18 cellular contexts compared by ENCODE assay signal in the genomic region with DNA sequence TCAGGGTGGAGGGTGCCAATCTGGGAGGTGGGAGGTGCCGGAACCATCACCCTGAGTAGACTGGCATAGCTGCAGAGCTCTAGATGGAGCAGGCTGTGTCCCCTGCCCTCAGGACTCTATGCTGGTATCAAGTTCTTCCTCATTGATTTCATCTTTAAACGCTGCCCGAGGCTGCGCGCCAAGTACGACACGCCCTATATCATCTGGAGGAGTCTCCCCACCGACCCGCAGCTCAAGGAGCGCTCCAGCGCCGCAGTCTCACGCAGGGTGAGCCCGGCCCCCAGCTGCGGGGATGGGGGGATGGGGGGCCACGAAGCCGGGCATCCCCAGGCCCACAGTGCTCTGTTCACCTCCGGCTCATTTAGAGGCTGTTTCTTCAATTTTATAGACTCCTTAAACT. TPM values are rescaled to one million over a fixed set of nuclear protein-coding genes. Genes with fewer than 3 reads are reported as not detected.
DNase-seq lines count a peak whose midpoint lies in the region; TF ChIP-seq lines count a peak whose summit lies in the region.
"Had no signal": no experiment of that assay in that cellular context is flagged by ENCODE, and none has a peak within 500 bp of the region (broad histone marks: within the 10 kb centered on the region; RNA-seq: fewer than 3 reads in every experiment).

No MANE protein-coding gene starts in this region.

- peaks cover 0 to 29% (median 0%) of the 10 kb centered on the region in 11 experiments; a peak in 6 of 22 replicates for H3K27me3 ChIP-seq in BLaER1 treated with 17β-estradiol and CSF1 and Interleukin-3, amounts not matched to agents 10 nM and 100 nM
- H3K27me3 ChIP-seq: brain microvascular endothelial cell had no signal

- H3K9me3 ChIP-seq in BLaER1 treated with 17β-estradiol and CSF1 and Interleukin-3, amounts not matched to agents 10 nM and 100 nM (replicated peaks in 1 of 11) = 0 out of 22 replicates have a peak, but pooled peaks cover 0 to 1% (median 0%) of the 10 kb centered on the region in 11 experiments
- H3K9me3 ChIP-seq in OCI-LY7 (ENCODE audit: low read length) = no peaks in the 10 kb centered on the region
- H3K9me3 ChIP-seq: Caco-2 had no signal

- H3K9ac ChIP-seq in BLaER1 treated with 17β-estradiol and CSF1 and Interleukin-3, amounts not matched to agents 10 nM and 100 nM = peak overlapping the region in 8 of 11 experiments; percentile 12 to 80 (median 68); a peak in 12 of 22 replicates

- H3K4me3 ChIP-seq in AG10803 (ENCODE audit: low read length) (no peak overlapping the region), OCI-LY7 (ENCODE audit: low read depth, low read length, poor library complexity, severe bottlenecking) (no peak overlapping the region), fibroblast of mammary gland (ENCODE audit: control insufficient read depth, low read depth, low read length) (no peak overlapping the region)
- peak overlapping the region in 1 of 10 experiments; percentile 61; a peak in 2 of 20 replicates for H3K4me3 ChIP-seq in BLaER1 treated with 17β-estradiol and CSF1 and Interleukin-3, amounts not matched to agents 10 nM and 100 nM
- H3K4me3 ChIP-seq: skin epidermis had no signal

- no peaks in the 10 kb centered on the region for H3K9me2 ChIP-seq in OCI-LY7 (ENCODE audit: insufficient read depth, low read length)

- intact Hi-C loops in OCI-LY7 (cut with micrococcal nuclease; ENCODE audit: unreplicated experiment) = no loop called here

- H3K36me3 ChIP-seq in BLaER1 treated with 17β-estradiol and CSF1 and Interleukin-3, amounts not matched to agents 10 nM and 100 nM = peaks cover 11 to 65% (median 49%) of the 10 kb centered on the region in 11 experiments; a peak in 21 of 22 replicates
- H3K36me3 ChIP-seq in OCI-LY7 (ENCODE audit: insufficient read depth, low read length) = peaks cover 27% of the 10 kb centered on the region; the same call in 1 of the 2 replicates
- H3K36me3 ChIP-seq: brain microvascular endothelial cell had no signal

- H3K4me1 ChIP-seq in BLaER1 treated with 17β-estradiol and CSF1 and Interleukin-3, amounts not matched to agents 10 nM and 100 nM = peaks cover 47 to 91% (median 73%) of the 10 kb centered on the region in 10 experiments
- peaks cover 39% of the 10 kb centered on the region for H3K4me1 ChIP-seq in OCI-LY7 (ENCODE audit: insufficient read depth, low read length, poor library complexity, severe bottlenecking)

- peaks cover 26 to 99% (median 66%) of the 10 kb centered on the region in 11 experiments; a peak in 20 of 22 replicates for H4K20me1 ChIP-seq in BLaER1 treated with 17β-estradiol and CSF1 and Interleukin-3, amounts not matched to agents 10 nM and 100 nM
- no peaks in the 10 kb centered on the region for H4K20me1 ChIP-seq in OCI-LY7 (ENCODE audit: insufficient read depth, low read length)

- no TSS peak for BruUV-seq in OCI-LY7 (replicated peaks; lab: Mats Ljungman, UMichigan)

- no peak overlapping the region for H2AFZ ChIP-seq in OCI-LY7 (ENCODE audit: low read length)

- H3K79me2 ChIP-seq in OCI-LY7 (ENCODE audit: insufficient read depth, low read depth, low read length) = no peaks in the 10 kb centered on the region

- DNase-seq in AG10803 (ENCODE audit: low read depth) (peak; percentile 22), OCI-LY7 (ENCODE audit: low spot score) (peak; percentile 33), fibroblast of mammary gland (ENCODE audit: low read depth) (peak; percentile 13), Kasumi-1 (lab: John Stamatoyannopoulos, UW) (no peak), GM10266 (ENCODE audit: extremely low spot score) (no peak), AG08396 (ENCODE audit: low spot score) (no peak)
- DNase-seq: activated CD4-positive, alpha-beta T cell treated with anti-CD3 and anti-CD28 coated beads, Interleukin-2, amount 50 U/mL, for 1 hour; activated gamma-delta T cell treated with Interleukin-2 at 50 U/mL for 16 hours; brain microvascular endothelial cell; Caco-2; GDM1; hypothalamus; NCI-H146; NCI-H748 treated with DMSO at 0.1 percent for 48 hours; RPMI8226; stimulated activated naive CD4-positive, alpha-beta T cell treated with Interleukin-2 at 50 U/mL for 16 hours had no signal

- peak overlapping the region in 5 of 11 experiments; percentile 69 to 79 (median 73); a peak in 10 of 22 replicates for H3K27ac ChIP-seq in BLaER1 treated with 17β-estradiol and CSF1 and Interleukin-3, amounts not matched to agents 10 nM and 100 nM
- peak overlapping the region; percentile 67 for H3K27ac ChIP-seq in OCI-LY7 (ENCODE audit: low read depth, low read length, poor library complexity, severe bottlenecking)
- H3K27ac ChIP-seq: brain microvascular endothelial cell had no signal

- TF ChIP-seq CTCF in AG10803 (conservative IDR thresholded peaks at IDR 0.05; ENCODE audit: low read length) (no peak), OCI-LY7 (conservative IDR thresholded peaks at IDR 0.05; ENCODE audit: low read length) (no peak), fibroblast of mammary gland (conservative IDR thresholded peaks at IDR 0.05; ENCODE audit: control insufficient read depth, insufficient read depth, low read depth, low read length) (no peak), GM10266 (IDR thresholded peaks at IDR 0.05; ENCODE audit: control insufficient read depth, insufficient read depth, low read depth, missing control alignments) (no peak)

- H3K4me2 ChIP-seq in BLaER1 treated with 17β-estradiol and CSF1 and Interleukin-3, amounts not matched to agents 10 nM and 100 nM = peak overlapping the region; percentile 88 to 98 (median 95)
- H3K4me2 ChIP-seq in OCI-LY7 (ENCODE audit: low read length) = peak overlapping the region; percentile 69

- POLR2A ChIA-PET in OCI-LY7 (lab: Charles Lee) = interaction anchor here (0.7 kb wide), 1 partner anchor 84 kb away, joined by 3 read pairs; no protein-coding TSS in a partner anchor

- CTCF ChIA-PET in OCI-LY7 (lab: Charles Lee; ENCODE audit: unreplicated experiment) = interaction anchor here (0.6 kb wide), 1 partner anchor 300 kb away, joined by 5 read pairs; no protein-coding TSS in a partner anchor

RNA-seq across cellular contexts. Expression of a gene that starts 52.5 kb away (rescaled TPM):
- 40.7 and 52.4 TPM in 2 replicates for total RNA-seq in OCI-LY7 (2014; rRNA removed; shearing (Covaris generic))
- 32.8 and 46.9 TPM in 2 replicates for total RNA-seq in OCI-LY7 (2022)

Comparison
In these comparisons a context has a peak if more than half of its experiments do, and no peak if none do; other contexts are left out.
1. DNase-seq: peak in AG10803 (single experiment), OCI-LY7 (single experiment) and fibroblast of mammary gland (single experiment); none in Kasumi-1 (0 of 2), GM10266 (single experiment) and AG08396 (single experiment).